In genomic region chr2:10124538-10125045, GRCh38 we compare ENCODE assay signal across 8 cellular contexts. TPM values are rescaled to one million over a fixed set of nuclear protein-coding genes. Genes with fewer than 3 reads are reported as not detected.
DNase-seq lines count a peak whose midpoint lies in the region; ATAC-seq and TF ChIP-seq lines count a peak whose summit lies in the region.

No MANE protein-coding gene starts in this region.

- DNase-seq in right atrium auricular region (ENCODE audit: low spot score) (no peak), left cardiac atrium (no peak), NCI-H1048 (lab: John Stamatoyannopoulos, UW) (peak; percentile 39), SJCRH30 (peak; percentile 50 to 85), mesendoderm (peak; percentile 82)
- DNase-seq in central memory CD4-positive, alpha-beta T cell = peak; percentile 70

- peak; percentile 7 to 79 for TF ChIP-seq CTCF in right atrium auricular region (IDR thresholded peaks at IDR 0.05)

- H3K4me3 ChIP-seq in right atrium auricular region = no peak overlapping the region
- peak overlapping the region; percentile 94 for H3K4me3 ChIP-seq in SJCRH30
- H3K4me3 ChIP-seq in mesendoderm (ENCODE audit: low read length) = no peak overlapping the region

- ATAC-seq in left cardiac atrium (no peak), GM19023 (IDR thresholded peaks at IDR 0.05; ENCODE audit: unreplicated experiment) (no peak), GM19463 (IDR thresholded peaks at IDR 0.05; ENCODE audit: unreplicated experiment) (no peak)

- no peak overlapping the region for H3K23ac ChIP-seq in mesendoderm (ENCODE audit: low read length)

- peaks cover 9 to 12% of the 10 kb centered on the region in 2 donors for H3K27me3 ChIP-seq in right atrium auricular region
- no peaks in the 10 kb centered on the region for H3K27me3 ChIP-seq in SJCRH30
- no peaks in the 10 kb centered on the region for H3K27me3 ChIP-seq in mesendoderm (ENCODE audit: insufficient read depth, low read length, poor library complexity)

- no peaks in the 10 kb centered on the region for H3K9me3 ChIP-seq in right atrium auricular region
- H3K9me3 ChIP-seq in SJCRH30 (replicated peaks) = no peaks in the 10 kb centered on the region

- no peak overlapping the region for H3K4me2 ChIP-seq in mesendoderm (ENCODE audit: low read length)

- H4K5ac ChIP-seq in mesendoderm (ENCODE audit: low read length) = no peak overlapping the region

- no peak overlapping the region for H2BK120ac ChIP-seq in mesendoderm (ENCODE audit: low read depth, low read length)

- WGBS in mesendoderm (ENCODE audit: extremely low coverage, insufficient coverage, low lambda C conversion rate) = no CpG with 5 or more reads among the region's 5 CpGs

- intact Hi-C loops in left cardiac atrium (cut with DNase I) = loop anchor here (2.0 to 5.0 kb wide), 2 partner anchors 284 to 313 kb away; no protein-coding TSS in a partner anchor

- no peak overlapping the region for H2AK5ac ChIP-seq in mesendoderm (ENCODE audit: low read length)

- peak overlapping the region; percentile 8 for H3K9ac ChIP-seq in mesendoderm (ENCODE audit: low read length)

- no peak overlapping the region for H3K56ac ChIP-seq in mesendoderm (ENCODE audit: low read length)

- H3K4me1 ChIP-seq in right atrium auricular region (peaks cover 0 to 35% of the 10 kb centered on the region in 2 donors), SJCRH30 (peaks cover 25% of the 10 kb centered on the region), mesendoderm (ENCODE audit: control insufficient read depth, low read depth, low read length) (peaks cover 1% of the 10 kb centered on the region)

- H3K4ac ChIP-seq in mesendoderm (ENCODE audit: low read depth, low read length) = no peak overlapping the region

- H3K27ac ChIP-seq in right atrium auricular region (no peak overlapping the region), SJCRH30 (no peak overlapping the region; the same call in 1 of the 2 replicates), mesendoderm (ENCODE audit: low read depth, low read length) (no peak overlapping the region)

- H3K18ac ChIP-seq in mesendoderm (ENCODE audit: low read length) = no peak overlapping the region

- no peak overlapping the region for H2BK15ac ChIP-seq in mesendoderm (replicated peaks; ENCODE audit: low read depth)

- H3K79me1 ChIP-seq in mesendoderm (ENCODE audit: low read length) = peaks cover 20% of the 10 kb centered on the region

- H3K79me2 ChIP-seq in mesendoderm (ENCODE audit: control insufficient read depth, insufficient read depth, low read length) = peaks cover 44% of the 10 kb centered on the region

- H2BK5ac ChIP-seq in mesendoderm (ENCODE audit: low read length) = no peak overlapping the region

- H4K8ac ChIP-seq in mesendoderm (ENCODE audit: low read depth, low read length) = no peak overlapping the region

- H3K36me3 ChIP-seq in right atrium auricular region (no peaks in the 10 kb centered on the region), SJCRH30 (peaks cover 64% of the 10 kb centered on the region), mesendoderm (ENCODE audit: control insufficient read depth, insufficient read depth, low read length) (peaks cover 23% of the 10 kb centered on the region)

RNA-seq across cellular contexts. Expression of gene RRM2, which starts 2.1 kb away (rescaled TPM):
- total RNA-seq in right atrium auricular region = under 1 TPM; 0.08 to 0.63 TPM
- total RNA-seq in left cardiac atrium = 1 to 10 TPM; 1.0 to 6.1 TPM
- total RNA-seq in SJCRH30 (2014; rRNA removed; shearing (Covaris generic)) = 417 and 456 TPM in 2 replicates
- 212 TPM for polyA plus RNA-seq in mesendoderm (2013, experiment 1 of 2)
- polyA plus RNA-seq in mesendoderm (2013, experiment 2 of 2) = 210 TPM

RNA-seq across cellular contexts. Expression of gene CYS1, which starts 44.4 kb away (rescaled TPM):
- total RNA-seq in right atrium auricular region (1 to 10 TPM; 4.8 to 5.9 TPM), left cardiac atrium (1 to 10 TPM; 3.5 to 4.1 TPM)
- total RNA-seq in SJCRH30 (2014; rRNA removed; shearing (Covaris generic)) = not detected in 2 replicates
- polyA plus RNA-seq in mesendoderm (2013, experiment 1 of 2) = 0.08 TPM
- polyA plus RNA-seq in mesendoderm (2013, experiment 2 of 2) = 0.06 TPM

Comparison
In these comparisons a context has a peak if more than half of its experiments do, and no peak if none do; other contexts are left out.
1. DNase-seq: peak in NCI-H1048 (single experiment), SJCRH30 (2 of 2), central memory CD4-positive, alpha-beta T cell (single experiment) and mesendoderm (single experiment); none in right atrium auricular region (single experiment) and left cardiac atrium (single experiment).
2. RNA of gene RRM2, which starts 2.1 kb away (total RNA-seq): 417 to 456 TPM in SJCRH30; 1.0 to 6.1 TPM in left cardiac atrium and 0.08 to 0.63 TPM in right atrium auricular region; every median in the first group is over 10 times any median in the second.